1 cellular context compared by ENCODE assay signal in the genomic region with DNA sequence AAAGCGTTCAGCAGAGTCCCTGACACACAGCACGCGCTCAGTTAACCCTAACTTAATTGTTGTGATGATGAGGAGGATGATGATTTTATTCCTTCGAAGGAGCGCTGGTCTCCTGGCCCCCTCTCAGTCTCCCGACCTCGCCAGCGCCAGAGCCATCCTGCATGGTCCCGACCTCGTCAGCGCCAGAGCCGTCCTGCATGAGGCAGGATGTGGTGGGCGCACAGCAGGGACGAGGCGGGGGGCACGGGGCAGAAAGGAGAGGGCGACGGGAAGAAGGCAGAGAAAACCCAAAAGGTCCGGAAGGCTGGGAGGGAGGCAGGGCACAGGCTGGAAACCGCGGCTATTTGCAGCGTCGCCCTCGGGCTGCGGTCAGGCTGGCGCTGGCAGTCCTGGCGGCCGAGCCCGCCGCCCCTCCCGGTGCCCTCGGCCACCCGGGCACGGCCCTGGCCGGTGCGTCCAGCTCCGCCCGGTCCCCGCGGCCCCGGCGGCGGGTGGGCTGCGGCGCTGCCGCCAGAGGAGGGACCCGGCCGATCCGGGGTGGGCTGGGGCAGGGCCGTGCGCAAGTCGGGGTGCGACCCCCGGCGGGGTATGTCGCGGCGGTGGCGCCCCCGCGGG.
TF ChIP-seq lines count a peak whose summit lies in the region.

No MANE protein-coding gene starts in this region.

TF ChIP-seq in GM12878, 131 proteins besides CTCF, POLR2A, EP300 and RAD21 (continued from another document):
- TF ChIP-seq, protein P1, sequence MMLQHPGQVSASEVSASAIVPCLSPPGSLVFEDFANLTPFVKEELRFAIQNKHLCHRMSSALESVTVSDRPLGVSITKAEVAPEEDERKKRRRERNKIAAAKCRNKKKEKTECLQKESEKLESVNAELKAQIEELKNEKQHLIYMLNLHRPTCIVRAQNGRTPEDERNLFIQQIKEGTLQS (IDR thresholded peaks at IDR 0.05; ENCODE audit: borderline replicate concordance, extremely low read depth, low read depth, low read length), result no peak
- TF ChIP-seq SUPT20H (IDR thresholded peaks at IDR 0.05; ENCODE audit: borderline replicate concordance, control insufficient read depth, low read depth, low read length) (no peak), CHD4 (IDR thresholded peaks at IDR 0.05) (no peak), YBX1 (IDR thresholded peaks at IDR 0.05) (no peak), ZNF622 (IDR thresholded peaks at IDR 0.05) (no peak), CREM (IDR thresholded peaks at IDR 0.05; ENCODE audit: low read depth) (no peak), ZSCAN29 (IDR thresholded peaks at IDR 0.05) (no peak), MYB (IDR thresholded peaks at IDR 0.05; ENCODE audit: borderline replicate concordance, low read depth, low read length) (no peak)
- TF ChIP-seq, protein P2, sequence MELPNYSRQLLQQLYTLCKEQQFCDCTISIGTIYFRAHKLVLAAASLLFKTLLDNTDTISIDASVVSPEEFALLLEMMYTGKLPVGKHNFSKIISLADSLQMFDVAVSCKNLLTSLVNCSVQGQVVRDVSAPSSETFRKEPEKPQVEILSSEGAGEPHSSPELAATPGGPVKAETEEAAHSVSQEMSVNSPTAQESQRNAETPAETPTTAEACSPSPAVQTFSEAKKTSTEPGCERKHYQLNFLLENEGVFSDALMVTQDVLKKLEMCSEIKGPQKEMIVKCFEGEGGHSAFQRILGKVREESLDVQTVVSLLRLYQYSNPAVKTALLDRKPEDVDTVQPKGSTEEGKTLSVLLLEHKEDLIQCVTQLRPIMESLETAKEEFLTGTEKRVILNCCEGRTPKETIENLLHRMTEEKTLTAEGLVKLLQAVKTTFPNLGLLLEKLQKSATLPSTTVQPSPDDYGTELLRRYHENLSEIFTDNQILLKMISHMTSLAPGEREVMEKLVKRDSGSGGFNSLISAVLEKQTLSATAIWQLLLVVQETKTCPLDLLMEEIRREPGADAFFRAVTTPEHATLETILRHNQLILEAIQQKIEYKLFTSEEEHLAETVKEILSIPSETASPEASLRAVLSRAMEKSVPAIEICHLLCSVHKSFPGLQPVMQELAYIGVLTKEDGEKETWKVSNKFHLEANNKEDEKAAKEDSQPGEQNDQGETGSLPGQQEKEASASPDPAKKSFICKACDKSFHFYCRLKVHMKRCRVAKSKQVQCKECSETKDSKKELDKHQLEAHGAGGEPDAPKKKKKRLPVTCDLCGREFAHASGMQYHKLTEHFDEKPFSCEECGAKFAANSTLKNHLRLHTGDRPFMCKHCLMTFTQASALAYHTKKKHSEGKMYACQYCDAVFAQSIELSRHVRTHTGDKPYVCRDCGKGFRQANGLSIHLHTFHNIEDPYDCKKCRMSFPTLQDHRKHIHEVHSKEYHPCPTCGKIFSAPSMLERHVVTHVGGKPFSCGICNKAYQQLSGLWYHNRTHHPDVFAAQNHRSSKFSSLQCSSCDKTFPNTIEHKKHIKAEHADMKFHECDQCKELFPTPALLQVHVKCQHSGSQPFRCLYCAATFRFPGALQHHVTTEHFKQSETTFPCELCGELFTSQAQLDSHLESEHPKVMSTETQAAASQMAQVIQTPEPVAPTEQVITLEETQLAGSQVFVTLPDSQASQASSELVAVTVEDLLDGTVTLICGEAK (IDR thresholded peaks at IDR 0.05; ENCODE audit: borderline replicate concordance), result no peak
- TF ChIP-seq, protein P3, sequence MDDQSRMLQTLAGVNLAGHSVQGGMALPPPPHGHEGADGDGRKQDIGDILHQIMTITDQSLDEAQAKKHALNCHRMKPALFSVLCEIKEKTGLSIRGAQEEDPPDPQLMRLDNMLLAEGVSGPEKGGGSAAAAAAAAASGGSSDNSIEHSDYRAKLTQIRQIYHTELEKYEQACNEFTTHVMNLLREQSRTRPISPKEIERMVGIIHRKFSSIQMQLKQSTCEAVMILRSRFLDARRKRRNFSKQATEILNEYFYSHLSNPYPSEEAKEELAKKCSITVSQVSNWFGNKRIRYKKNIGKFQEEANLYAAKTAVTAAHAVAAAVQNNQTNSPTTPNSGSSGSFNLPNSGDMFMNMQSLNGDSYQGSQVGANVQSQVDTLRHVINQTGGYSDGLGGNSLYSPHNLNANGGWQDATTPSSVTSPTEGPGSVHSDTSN (IDR thresholded peaks at IDR 0.05; ENCODE audit: insufficient replicate concordance, low read depth, low read length), result no peak
